In the genomic region with DNA sequence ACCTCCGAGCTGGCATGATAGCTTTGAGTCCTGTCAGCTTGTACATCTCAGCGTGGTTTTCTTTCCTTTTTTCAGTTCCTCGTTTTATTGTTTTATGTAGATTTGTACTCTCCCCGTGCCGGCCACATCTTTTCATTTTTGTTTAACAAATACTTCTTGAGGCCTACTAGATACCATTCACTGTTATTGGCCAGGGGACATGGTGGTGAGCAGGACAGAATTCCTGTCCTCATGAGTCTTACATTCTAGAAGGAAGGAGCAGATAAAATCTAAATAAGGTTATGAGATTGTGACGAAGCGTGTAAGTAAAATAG, we compare ENCODE assay signal across 8 cellular contexts. TPM values are rescaled to one million over a fixed set of nuclear protein-coding genes. Genes with fewer than 3 reads are reported as not detected.
DNase-seq lines count a peak whose midpoint lies in the region; ATAC-seq, FAIRE-seq and TF ChIP-seq lines count a peak whose summit lies in the region.

No MANE protein-coding gene starts in this region.

- H3K27me3 ChIP-seq in bronchial epithelial cell (ENCODE audit: control insufficient read depth, insufficient read depth, low read length) (no peaks in the 10 kb centered on the region), muscle layer of duodenum (ENCODE audit: low read depth, low read length) (no peaks in the 10 kb centered on the region)

- no peak for TF ChIP-seq CTCF in bronchial epithelial cell (IDR thresholded peaks at IDR 0.05; ENCODE audit: insufficient read depth, low read length, severe bottlenecking)

- H3K4me3 ChIP-seq in Jurkat, Clone E6-1 (ENCODE audit: low read length), result peak overlapping the region; percentile 68
- H3K4me3 ChIP-seq in bronchial epithelial cell (ENCODE audit: low read depth, low read length), result peak overlapping the region; percentile 93
- peak overlapping the region; percentile 91 to 93 for H3K4me3 ChIP-seq in muscle layer of duodenum (ENCODE audit: low read depth in 1 of 2, low read length in 2 of 2)

- peak overlapping the region; percentile 90 for H3K27ac ChIP-seq in muscle layer of duodenum (ENCODE audit: low read length)

- ATAC-seq in GM19467 (IDR thresholded peaks at IDR 0.05; ENCODE audit: unreplicated experiment) (peak; percentile 32), GM21381 (IDR thresholded peaks at IDR 0.05; ENCODE audit: unreplicated experiment) (no peak)

- H3K4me1 ChIP-seq in muscle layer of duodenum (ENCODE audit: control insufficient read depth in 1 of 2, insufficient read depth in 2 of 2, low read length in 2 of 2), result peaks cover 20 to 27% of the 10 kb centered on the region in 2 donors

- H3K36me3 ChIP-seq in bronchial epithelial cell (ENCODE audit: control insufficient read depth, insufficient read depth, low read length), result peaks cover 2% of the 10 kb centered on the region
- peaks cover 0 to 5% of the 10 kb centered on the region in 2 donors for H3K36me3 ChIP-seq in muscle layer of duodenum (ENCODE audit: control insufficient read depth in 1 of 2, insufficient read depth in 2 of 2, low read length in 2 of 2)

- H3K9me3 ChIP-seq in muscle layer of duodenum (ENCODE audit: control insufficient read depth in 1 of 2, low read length in 2 of 2), result no peaks in the 10 kb centered on the region

- FAIRE-seq in bronchial epithelial cell (lab: Jason Lieb, UNC), result no peak

- DNase-seq in Daoy (ENCODE audit: low read depth), result peak; percentile 47
- no peak for DNase-seq in Jurkat, Clone E6-1 (ENCODE audit: low read depth, low spot score)
- DNase-seq in bronchial epithelial cell (ENCODE audit: low read depth), result no peak
- no peak for DNase-seq in putamen (ENCODE audit: low spot score)
- no peak for DNase-seq in activated CD8-positive, alpha-beta memory T cell treated with anti-CD3 and anti-CD28 coated beads, Interleukin-2, amount 50 U/mL, for 4 hours

RNA-seq across cellular contexts. Expression of a gene that starts 1.2 kb away (rescaled TPM):
- 235 and 250 TPM in 2 replicates for total RNA-seq in Daoy (2014; rRNA removed; shearing (Covaris generic))
- polyA plus RNA-seq in Jurkat, Clone E6-1 (2012; ENCODE audit: insufficient read depth, insufficient read length), result 5.6 TPM
- total RNA-seq in bronchial epithelial cell, result 53.9 and 65.0 TPM in 2 replicates
